ENCODE assay signal across 1 cellular context in genomic region chr9:90344013-90344412, GRCh38.
TF ChIP-seq lines count a peak whose summit lies in the region.

No MANE protein-coding gene starts in this region.

TF ChIP-seq in Ishikawa, 13 proteins besides CTCF, POLR2A, EP300 and RAD21 (continued from another document):
- no peak for TF ChIP-seq TCF12 (IDR thresholded peaks at IDR 0.05; ENCODE audit: low read depth)
- TF ChIP-seq CREB1 (IDR thresholded peaks at IDR 0.05; ENCODE audit: low read depth): no peak
- TF ChIP-seq MAX (IDR thresholded peaks at IDR 0.05): no peak
- no peak for TF ChIP-seq USF1 (IDR thresholded peaks at IDR 0.05)
- no peak for TF ChIP-seq ZBTB7A (IDR thresholded peaks at IDR 0.05; ENCODE audit: low read depth)
TF ChIP-seq in Ishikawa: peak in this region for 2.
